Comparison of ENCODE assay signal across 13 cellular contexts in genomic region chr2:40130251-40130994, GRCh38.
DNase-seq lines count a peak whose midpoint lies in the region; ATAC-seq and TF ChIP-seq lines count a peak whose summit lies in the region.
"Had no signal": no experiment of that assay in that cellular context is flagged by ENCODE, and none has a peak within 500 bp of the region (broad histone marks: within the 10 kb centered on the region; RNA-seq: fewer than 3 reads in every experiment).

No MANE protein-coding gene starts in this region.

- DNase-seq in SK-N-SH: peak; percentile 41
- peak; percentile 7 for DNase-seq in fibroblast of mammary gland (ENCODE audit: low read depth)
- DNase-seq in mesenchymal stem cell: peak; percentile 61
- no peak for DNase-seq in thoracic aorta (ENCODE audit: low spot score)
- no peak for DNase-seq in activated effector memory CD4-positive, alpha-beta T cell treated with Interleukin-2 at 50 U/mL for 16 hours
- DNase-seq in anterior cingulate cortex (lab: John Stamatoyannopoulos, UW): no peak
- DNase-seq in NCI-H128 (lab: John Stamatoyannopoulos, UW; ENCODE audit: unreplicated experiment): no peak
- DNase-seq: activated naive CD4-positive, alpha-beta T cell treated with Interleukin-2 at 50 U/mL for 16 hours; CD4-positive, CD25-positive, alpha-beta regulatory T cell; midbrain; NCI-H1092 treated with DMSO at 0.1 percent for 48 hours; stimulated activated CD4-positive, alpha-beta T cell treated with anti-CD3 and anti-CD28 coated beads, Interleukin-4, amount 100 ng/mL, for 24 hours had no signal

- no peak overlapping the region for H3K18ac ChIP-seq in mesenchymal stem cell (ENCODE audit: low read depth in 1 of 2, low read length in 2 of 2)

- no peaks in the 10 kb centered on the region for H3K9me2 ChIP-seq in SK-N-SH

- H3K79me2 ChIP-seq in SK-N-SH (ENCODE audit: insufficient read depth): no peaks in the 10 kb centered on the region

- no peak for ATAC-seq in thoracic aorta (ENCODE audit: insufficient number of reproducible peaks, low FRiP score, low read depth)

- peaks cover 12 to 41% of the 10 kb centered on the region in 2 experiments for H3K4me1 ChIP-seq in SK-N-SH (ENCODE audit: control insufficient read depth in 1 of 2, insufficient read depth in 2 of 2, low read depth in 1 of 2, low read length in 1 of 2)
- H3K4me1 ChIP-seq in mesenchymal stem cell (ENCODE audit: control insufficient read depth, insufficient read depth, low read depth, low read length): peaks cover 5% of the 10 kb centered on the region
- peaks cover 14 to 40% of the 10 kb centered on the region in 2 donors for H3K4me1 ChIP-seq in thoracic aorta (ENCODE audit: control insufficient read depth in 1 of 2, low read depth in 2 of 2)

- H3K79me1 ChIP-seq in mesenchymal stem cell (replicated peaks; ENCODE audit: low read length, poor library complexity, severe bottlenecking): no peaks in the 10 kb centered on the region

- TF ChIP-seq CTCF in SK-N-SH (IDR thresholded peaks at IDR 0.05) (no peak), fibroblast of mammary gland (conservative IDR thresholded peaks at IDR 0.05; ENCODE audit: control insufficient read depth, insufficient read depth, low read depth, low read length) (no peak), thoracic aorta (IDR thresholded peaks at IDR 0.05) (no peak)

- no peak overlapping the region for H2BK120ac ChIP-seq in mesenchymal stem cell (ENCODE audit: low read depth, low read length)

- no peak overlapping the region for H2AK5ac ChIP-seq in mesenchymal stem cell (ENCODE audit: low read length, severe bottlenecking)

- H3K4me2 ChIP-seq in SK-N-SH: no peak overlapping the region; the same call in 1 of the 2 replicates
- H3K4me2 ChIP-seq in mesenchymal stem cell (ENCODE audit: low read length, poor library complexity, severe bottlenecking): no peak overlapping the region

- no peak overlapping the region for H3K23ac ChIP-seq in mesenchymal stem cell (ENCODE audit: low read length in 2 of 2)

- H4K91ac ChIP-seq in mesenchymal stem cell (ENCODE audit: low read length): no peak overlapping the region

- 70% methylated on average over 4 of the region's 4 CpGs for WGBS in SK-N-SH (ENCODE audit: low lambda C conversion rate)
- 37% methylated on average over 4 of the region's 4 CpGs for WGBS in mesenchymal stem cell

- no peak for TF ChIP-seq EP300 in SK-N-SH (IDR thresholded peaks at IDR 0.05; ENCODE audit: borderline replicate concordance in 1 of 2, low read depth in 1 of 2, low read length in 1 of 2)

- H2BK15ac ChIP-seq in mesenchymal stem cell (ENCODE audit: low read depth, poor library complexity, severe bottlenecking): no peak overlapping the region

- peak overlapping the region; percentile 25 to 34; a peak in 2 of 4 replicates for H3K27ac ChIP-seq in SK-N-SH (ENCODE audit: low read depth in 2 of 2, low read length in 1 of 2)
- no peak overlapping the region for H3K27ac ChIP-seq in mesenchymal stem cell (ENCODE audit: low read length, poor library complexity, severe bottlenecking)
- peak overlapping the region; percentile 9 to 19 for H3K27ac ChIP-seq in thoracic aorta

- H3K27me3 ChIP-seq in SK-N-SH (ENCODE audit: insufficient read depth) (no peaks in the 10 kb centered on the region), mesenchymal stem cell (ENCODE audit: control insufficient read depth in 1 of 2, insufficient read depth in 1 of 2, low read length in 2 of 2) (no peaks in the 10 kb centered on the region), thoracic aorta (replicated peaks; ENCODE audit: insufficient read depth) (no peaks in the 10 kb centered on the region)
- H3K27me3 ChIP-seq: esophagus muscularis mucosa had no signal

- TF ChIP-seq RAD21 in SK-N-SH (IDR thresholded peaks at IDR 0.05; ENCODE audit: low read length): no peak

- CTCF ChIA-PET in SK-N-SH (lab: Yijun Ruan, JAX): interaction anchor here (0.7 to 1.4 kb wide), 4 partner anchors 9 to 218 kb away, joined by 3 to 4 read pairs (median 3); no protein-coding TSS in a partner anchor

- H3K36me3 ChIP-seq in SK-N-SH (replicated peaks in 1 of 2; ENCODE audit: control insufficient read depth in 1 of 2, insufficient read depth in 2 of 2, low read length in 1 of 2): no peaks in the 10 kb centered on the region
- no peaks in the 10 kb centered on the region for H3K36me3 ChIP-seq in mesenchymal stem cell (ENCODE audit: control insufficient read depth in 1 of 2, insufficient read depth in 2 of 2, low read depth in 1 of 2, low read length in 2 of 2)
- H3K36me3 ChIP-seq in thoracic aorta: no peaks in the 10 kb centered on the region
- H3K36me3 ChIP-seq: esophagus muscularis mucosa had no signal

- no peak overlapping the region for H3K14ac ChIP-seq in mesenchymal stem cell (ENCODE audit: low read length in 2 of 2)

- H3K9me3 ChIP-seq in SK-N-SH: no peaks in the 10 kb centered on the region
- H3K9me3 ChIP-seq in mesenchymal stem cell (ENCODE audit: control insufficient read depth, low read length): no peaks in the 10 kb centered on the region
- H3K9me3 ChIP-seq in thoracic aorta: no peaks in the 10 kb centered on the region
- H3K9me3 ChIP-seq: esophagus muscularis mucosa had no signal

- H3F3A ChIP-seq in SK-N-SH (replicated peaks; ENCODE audit: insufficient read depth): peaks cover 23% of the 10 kb centered on the region

- H2BK12ac ChIP-seq in mesenchymal stem cell (ENCODE audit: low read length in 2 of 2): no peak overlapping the region

- H3K4me3 ChIP-seq in SK-N-SH (ENCODE audit: low read depth in 2 of 2, low read length in 1 of 2) (no peak overlapping the region), fibroblast of mammary gland (ENCODE audit: control insufficient read depth, low read depth, low read length) (no peak overlapping the region), mesenchymal stem cell (ENCODE audit: insufficient read depth in 1 of 2, low read depth in 1 of 2, low read length in 2 of 2) (no peak overlapping the region), thoracic aorta (no peak overlapping the region)
- H3K4me3 ChIP-seq: esophagus muscularis mucosa had no signal

- POLR2A ChIA-PET in SK-N-SH (lab: Yijun Ruan, JAX): interaction anchor here (0.6 kb wide), 1 partner anchor 135 kb away, joined by 3 read pairs; no protein-coding TSS in a partner anchor

- no peak overlapping the region for H2BK5ac ChIP-seq in mesenchymal stem cell (ENCODE audit: low read depth, low read length, poor library complexity, severe bottlenecking)

- H4K8ac ChIP-seq in mesenchymal stem cell (ENCODE audit: low read length): no peak overlapping the region

- H3K9ac ChIP-seq in SK-N-SH: no peak overlapping the region
- no peak overlapping the region for H3K9ac ChIP-seq in mesenchymal stem cell (ENCODE audit: low read length)

- peak overlapping the region; percentile 19; the same call in 1 of the 2 replicates for H2AFZ ChIP-seq in SK-N-SH (ENCODE audit: low read depth)
- no peak overlapping the region for H2AFZ ChIP-seq in mesenchymal stem cell (ENCODE audit: low read depth, low read length)

- no peaks in the 10 kb centered on the region for H4K20me1 ChIP-seq in SK-N-SH (ENCODE audit: insufficient read depth)

- H3K4ac ChIP-seq in mesenchymal stem cell (ENCODE audit: low read depth in 1 of 2, low read length in 2 of 2): no peak overlapping the region

TF ChIP-seq in SK-N-SH, 30 proteins besides CTCF, POLR2A, EP300 and RAD21:
- TF ChIP-seq RFX5 (IDR thresholded peaks at IDR 0.05; ENCODE audit: low read length) (no peak), IRF3 (IDR thresholded peaks at IDR 0.05; ENCODE audit: low read depth, low read length) (no peak), GATA2 (CRISPR knock-in tag; IDR thresholded peaks at IDR 0.05) (peak; percentile 35; the same call in 1 of the 2 replicates), RXRA (IDR thresholded peaks at IDR 0.05; ENCODE audit: borderline replicate concordance, low read depth) (no peak)

Comparison
In these comparisons a context has a peak if more than half of its experiments do, and no peak if none do; other contexts are left out.
1. DNase-seq: peak in SK-N-SH (single experiment), fibroblast of mammary gland (single experiment) and mesenchymal stem cell (single experiment); none in thoracic aorta (single experiment), activated effector memory CD4-positive, alpha-beta T cell treated with Interleukin-2 at 50 U/mL for 16 hours (single experiment), anterior cingulate cortex (0 of 58) and NCI-H128 (single experiment).